In the genomic region with DNA sequence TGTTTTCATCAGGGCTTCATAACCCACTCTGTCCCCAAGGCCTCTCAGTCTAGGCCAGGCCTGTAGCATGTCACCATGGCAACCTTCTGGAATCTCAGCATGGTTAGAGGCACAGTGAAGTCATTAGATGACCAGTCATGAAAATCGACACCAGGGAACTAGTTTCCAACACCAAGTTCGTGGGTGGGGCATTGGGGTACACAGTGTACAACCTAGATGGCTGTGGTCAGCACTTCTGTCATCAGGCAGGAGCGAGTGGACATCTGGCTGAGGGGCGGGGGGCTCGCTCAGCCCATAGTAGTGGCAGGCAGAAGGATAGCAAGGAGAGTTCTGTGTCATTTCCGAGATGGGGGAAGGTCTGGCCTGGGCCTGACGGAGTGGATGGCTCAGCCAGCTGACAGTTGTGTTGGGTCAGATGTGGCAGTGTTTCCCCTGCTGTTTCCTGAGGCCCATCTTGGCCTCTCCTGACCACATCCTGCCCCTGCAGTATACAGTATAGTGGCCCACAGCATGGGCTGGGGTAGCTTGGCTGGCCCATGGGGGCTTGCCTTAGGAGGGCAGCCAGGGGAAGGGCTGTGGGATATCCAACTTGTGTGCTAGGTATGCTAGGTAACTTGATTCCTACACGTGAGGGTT, we compare ENCODE assay signal across 11 cellular contexts.
DNase-seq lines count a peak whose midpoint lies in the region; ATAC-seq and TF ChIP-seq lines count a peak whose summit lies in the region.
"Had no signal": no experiment of that assay in that cellular context is flagged by ENCODE, and none has a peak within 500 bp of the region (broad histone marks: within the 10 kb centered on the region; RNA-seq: fewer than 3 reads in every experiment).

No MANE protein-coding gene starts in this region.

- no peak overlapping the region for H3K18ac ChIP-seq in mesendoderm (ENCODE audit: low read length)

- no peaks in the 10 kb centered on the region for H3K9me3 Mint-ChIP-seq in HFFc6
- H3K9me3 Mint-ChIP-seq: activated T-helper 2 cell treated with anti-CD3 and anti-CD28 coated beads, Interferon-gamma antibody, Interleukin-2, Interleukin-4, amounts not matched to agents 10 μg/mL and 5 μg/mL and 100 μg/mL, durations not matched to agents 14 hours and 24 hours and 36 hours had no signal

- no peak overlapping the region for H3K9ac ChIP-seq in mesendoderm (ENCODE audit: low read length)

- WGBS in mesendoderm (ENCODE audit: extremely low coverage, insufficient coverage, low lambda C conversion rate): no CpG with 5 or more reads among the region's 8 CpGs

- in situ Hi-C loops in astrocyte of the cerebellum (cut with HindIII; ENCODE audit: low sequenced_read_pairs): no loop called here

- peak overlapping the region; percentile 96 for H3K27ac Mint-ChIP-seq in HFFc6
- H3K27ac Mint-ChIP-seq: activated T-helper 2 cell treated with anti-CD3 and anti-CD28 coated beads, Interferon-gamma antibody, Interleukin-2, Interleukin-4, amounts not matched to agents 10 μg/mL and 5 μg/mL and 100 μg/mL, durations not matched to agents 14 hours and 24 hours and 36 hours had no signal

- no peak overlapping the region for H4K5ac ChIP-seq in mesendoderm (ENCODE audit: low read length)

- POLR2A ChIA-PET in BJ (lab: Charles Lee): no interaction called here

- CTCF ChIA-PET in BJ (lab: Yijun Ruan, JAX): interaction anchor here (0.7 to 4.2 kb wide), 4 partner anchors 8 to 209 kb away, joined by 3 to 31 read pairs (median 16); no protein-coding TSS in a partner anchor

- no peak overlapping the region for H3K4me2 ChIP-seq in mesendoderm (ENCODE audit: low read length)

- H3K27me3 ChIP-seq in BJ (ENCODE audit: control insufficient read depth, insufficient read depth, low read length) (no peaks in the 10 kb centered on the region), mesendoderm (ENCODE audit: insufficient read depth, low read length, poor library complexity) (no peaks in the 10 kb centered on the region)

- H3K4me3 ChIP-seq in BJ (ENCODE audit: low read depth, low read length) (no peak overlapping the region), astrocyte of the cerebellum (ENCODE audit: low read depth, low read length) (no peak overlapping the region), mesendoderm (ENCODE audit: low read length) (no peak overlapping the region)

- no peak overlapping the region for H3K27ac ChIP-seq in mesendoderm (ENCODE audit: low read depth, low read length)

- H2BK5ac ChIP-seq in mesendoderm (ENCODE audit: low read length): no peak overlapping the region

- H3K79me2 ChIP-seq in mesendoderm (ENCODE audit: control insufficient read depth, insufficient read depth, low read length): no peaks in the 10 kb centered on the region

- no peak for ATAC-seq in GM19023 (IDR thresholded peaks at IDR 0.05; ENCODE audit: unreplicated experiment)
- no peak for ATAC-seq in GM18505 (IDR thresholded peaks at IDR 0.05; ENCODE audit: unreplicated experiment)
- ATAC-seq: esophagus mucosa had no signal

- no peak overlapping the region for H4K8ac ChIP-seq in mesendoderm (ENCODE audit: low read depth, low read length)

- no peak overlapping the region for H2BK120ac ChIP-seq in mesendoderm (ENCODE audit: low read depth, low read length)

- no peak for TF ChIP-seq CTCF in BJ (IDR thresholded peaks at IDR 0.05; ENCODE audit: insufficient read depth, low read depth, low read length)
- no peak for TF ChIP-seq CTCF in HFFc6 (IDR thresholded peaks at IDR 0.05)
- no peak for TF ChIP-seq CTCF in astrocyte of the cerebellum (IDR thresholded peaks at IDR 0.05; ENCODE audit: low read depth, low read length, missing control alignments)

- DNase-seq in BJ (ENCODE audit: low read depth): peak; percentile 64
- peak; percentile 92 for DNase-seq in HFFc6
- DNase-seq in astrocyte of the cerebellum (ENCODE audit: low read depth): peak; percentile 18
- peak; percentile 67 for DNase-seq in mesendoderm
- no peak for DNase-seq in medulla oblongata (ENCODE audit: extremely low spot score)
- DNase-seq in DMS153 (lab: John Stamatoyannopoulos, UW): no peak
- DNase-seq: occipital lobe had no signal

- no peaks in the 10 kb centered on the region for H3K36me3 Mint-ChIP-seq in HFFc6 (ENCODE audit: low read depth)

- H3K36me3 ChIP-seq in BJ (ENCODE audit: control insufficient read depth, insufficient read depth, low read length) (no peaks in the 10 kb centered on the region), mesendoderm (ENCODE audit: control insufficient read depth, insufficient read depth, low read length) (no peaks in the 10 kb centered on the region)

- no peak overlapping the region for H3K23ac ChIP-seq in mesendoderm (ENCODE audit: low read length)

- H3K79me1 ChIP-seq in mesendoderm (ENCODE audit: low read length): no peaks in the 10 kb centered on the region

- H3K56ac ChIP-seq in mesendoderm (ENCODE audit: low read length): no peak overlapping the region

- H3K4me1 Mint-ChIP-seq in HFFc6 (ENCODE audit: low read depth): peaks cover 75% of the 10 kb centered on the region

- H3K4me1 ChIP-seq in mesendoderm (ENCODE audit: control insufficient read depth, low read depth, low read length): no peaks in the 10 kb centered on the region

- no peak for TF ChIP-seq POLR2A in GM18505 (IDR thresholded peaks at IDR 0.05; ENCODE audit: borderline replicate concordance, extremely low read depth, insufficient read depth, insufficient read length)

- H3K27me3 Mint-ChIP-seq in HFFc6 (ENCODE audit: insufficient read depth): peaks cover 2% of the 10 kb centered on the region

- no peak overlapping the region for H2BK15ac ChIP-seq in mesendoderm (replicated peaks; ENCODE audit: low read depth)

- no peak overlapping the region for H2AK5ac ChIP-seq in mesendoderm (ENCODE audit: low read length)

- H3K4ac ChIP-seq in mesendoderm (ENCODE audit: low read depth, low read length): no peak overlapping the region

- H3K4me3 Mint-ChIP-seq in HFFc6: peak overlapping the region; percentile 54

Comparison
In these comparisons a context has a peak if more than half of its experiments do, and no peak if none do; other contexts are left out.
1. DNase-seq: peak in BJ (single experiment), HFFc6 (single experiment), astrocyte of the cerebellum (single experiment) and mesendoderm (single experiment); none in medulla oblongata (single experiment) and DMS153 (single experiment).